In genomic region chr18:30034818-30035217, GRCh38 we compare ENCODE assay signal across 27 cellular contexts.
"Had no signal": no experiment of that assay in that cellular context is flagged by ENCODE, and none has a peak within 500 bp of the region (broad histone marks: within the 10 kb centered on the region; RNA-seq: fewer than 3 reads in every experiment).

No MANE protein-coding gene starts in this region.

- H3K4me3 ChIP-seq: stomach, suprapubic skin, testis, thoracic aorta, thyroid gland, tibial artery, tibial nerve, transverse colon, upper lobe of left lung, upper lobe of right lung, uterus, vagina had no signal

- H3K4me1 ChIP-seq: stomach, suprapubic skin, testis, thyroid gland, tibial artery, tibial nerve, transverse colon, upper lobe of left lung, upper lobe of right lung, uterus, vagina had no signal

- DNase-seq: stimulated activated CD4-positive, alpha-beta T cell treated with anti-CD3 and anti-CD28 coated beads, Interleukin-2, amount 100 ng/mL, for 48 hours; stimulated activated CD4-positive, alpha-beta T cell treated with anti-CD3 and anti-CD28 coated beads, Interleukin-4, amount 100 ng/mL, for 1 hour; stimulated activated CD4-positive, alpha-beta T cell treated with anti-CD3 and anti-CD28 coated beads, Interleukin-4, amount 100 ng/mL, for 24 hours; stimulated activated CD4-positive, alpha-beta T cell treated with anti-CD3 and anti-CD28 coated beads, Interleukin-4, amount 100 ng/mL, for 4 hours; stimulated activated CD8-positive, alpha-beta memory T cell treated with anti-CD3 and anti-CD28 coated beads, Interleukin-4, amount 100 ng/mL, for 48 hours; stimulated activated naive B cell treated with anti-CD40 and anti-IgM and Interleukin-4, amounts not matched to agents 10 μg/mL and 1 μg/mL and 100 μg/mL, for 72 hours; stimulated activated naive CD4-positive, alpha-beta T cell; stimulated activated naive CD4-positive, alpha-beta T cell treated with Interleukin-2 at 50 U/mL for 16 hours; stimulated activated naive CD8-positive, alpha-beta T cell treated with anti-CD3 and anti-CD28 coated beads, Interleukin-15, amount 100 ng/mL, for 72 hours; stimulated activated naive CD8-positive, alpha-beta T cell treated with anti-CD3 and anti-CD28 coated beads, Interleukin-15, Interleukin-2, amounts not matched to agents 100 U/mL and 50 U/mL, for 24 hours; stomach; substantia nigra; testis; thyroid gland; tibial artery; transverse colon; trophoblast cell; upper lobe of left lung; upper lobe of right lung; uterus had no signal

- ATAC-seq: stimulated activated effector memory CD8-positive, alpha-beta T cell treated with anti-CD3 and anti-CD28 coated beads, Interleukin-12 subunit alpha, Interleukin-12 subunit beta, amount 100 ng/mL, for 72 hours; stimulated activated memory B cell treated with anti-CD40 and anti-IgM and Interleukin-4, amounts not matched to agents 10 μg/mL and 1 μg/mL and 100 μg/mL, for 72 hours; stimulated activated naive B cell treated with anti-CD40 and anti-IgM and Interleukin-4, amounts not matched to agents 10 μg/mL and 1 μg/mL and 100 μg/mL, for 72 hours; stimulated activated naive CD8-positive, alpha-beta T cell treated with anti-CD3 and anti-CD28 coated beads, Interleukin-15, amount 100 ng/mL, for 72 hours; stimulated activated naive CD8-positive, alpha-beta T cell treated with anti-CD3 and anti-CD28 coated beads, Interleukin-15, Interleukin-2, amounts not matched to agents 100 U/mL and 50 U/mL, for 24 hours; upper lobe of right lung had no signal

- FAIRE-seq: urothelium cell line had no signal

- H3K9me3 ChIP-seq: suprapubic skin, testis, thoracic aorta, thyroid gland, transverse colon, upper lobe of right lung, uterus, vagina had no signal

- H3K27ac ChIP-seq: stomach, suprapubic skin, testis, thoracic aorta, thyroid gland, tibial artery, tibial nerve, transverse colon, upper lobe of left lung, upper lobe of right lung, uterus, vagina had no signal

- H3K36me3 ChIP-seq: stomach, suprapubic skin, thoracic aorta, thyroid gland, tibial artery, tibial nerve, transverse colon, upper lobe of left lung, upper lobe of right lung, uterus, vagina had no signal
